In the genomic region with DNA sequence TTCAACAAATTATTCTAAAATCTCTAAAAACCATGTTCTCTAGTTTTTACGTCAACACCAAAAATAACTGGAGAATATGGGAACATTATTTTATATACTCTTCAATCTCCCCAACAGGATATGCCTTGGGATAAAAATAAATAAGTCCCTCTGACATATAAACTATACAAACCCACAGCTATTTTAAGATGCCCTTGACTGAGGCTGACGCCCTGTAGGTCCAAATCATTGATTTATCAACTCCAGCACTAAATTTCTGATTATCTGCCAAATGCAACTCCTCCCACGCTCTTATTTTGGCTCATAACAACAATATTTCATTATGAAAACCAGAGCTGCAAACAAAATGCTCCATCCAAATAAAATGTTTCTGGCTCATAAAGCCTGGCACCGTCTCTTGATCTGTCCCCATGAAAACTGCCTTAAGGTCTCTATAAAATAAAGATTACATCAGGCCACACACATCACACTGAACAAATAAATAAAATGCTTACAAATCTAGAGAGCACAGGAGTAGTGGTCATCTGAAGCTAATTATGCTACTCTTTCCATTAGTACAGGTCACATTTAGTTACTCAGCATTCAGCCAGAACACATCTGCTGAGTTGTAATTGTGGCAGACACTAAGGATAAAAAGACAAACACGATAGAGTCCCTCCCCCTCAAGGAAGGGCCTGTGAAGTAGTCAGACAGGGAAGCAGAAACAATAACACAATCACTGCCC, we compare ENCODE assay signal across 1 cellular context.
TF ChIP-seq lines count a peak whose summit lies in the region.

No MANE protein-coding gene starts in this region.

TF ChIP-seq in HEK293, 187 proteins besides CTCF, POLR2A, EP300 and RAD21 (continued from another document):
- TF ChIP-seq, protein P1, sequence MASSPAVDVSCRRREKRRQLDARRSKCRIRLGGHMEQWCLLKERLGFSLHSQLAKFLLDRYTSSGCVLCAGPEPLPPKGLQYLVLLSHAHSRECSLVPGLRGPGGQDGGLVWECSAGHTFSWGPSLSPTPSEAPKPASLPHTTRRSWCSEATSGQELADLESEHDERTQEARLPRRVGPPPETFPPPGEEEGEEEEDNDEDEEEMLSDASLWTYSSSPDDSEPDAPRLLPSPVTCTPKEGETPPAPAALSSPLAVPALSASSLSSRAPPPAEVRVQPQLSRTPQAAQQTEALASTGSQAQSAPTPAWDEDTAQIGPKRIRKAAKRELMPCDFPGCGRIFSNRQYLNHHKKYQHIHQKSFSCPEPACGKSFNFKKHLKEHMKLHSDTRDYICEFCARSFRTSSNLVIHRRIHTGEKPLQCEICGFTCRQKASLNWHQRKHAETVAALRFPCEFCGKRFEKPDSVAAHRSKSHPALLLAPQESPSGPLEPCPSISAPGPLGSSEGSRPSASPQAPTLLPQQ (tag by site-specific recombination; IDR thresholded peaks at IDR 0.05): peak; percentile 47; the same call in 1 of the 2 replicates
- TF ChIP-seq ZNF19 (tag by site-specific recombination; IDR thresholded peaks at IDR 0.05; ENCODE audit: low read depth) (no peak), ZNF664 (tag by site-specific recombination; IDR thresholded peaks at IDR 0.05) (no peak), ZNF202 (tag by site-specific recombination; IDR thresholded peaks at IDR 0.05; ENCODE audit: borderline replicate concordance) (no peak), SCRT2 (tag by site-specific recombination; IDR thresholded peaks at IDR 0.05) (no peak), SP3 (tag by site-specific recombination; IDR thresholded peaks at IDR 0.05) (0 out of 2 replicates have a peak, but pooled peaks have one; percentile 10), ZNF292 (tag by site-specific recombination; IDR thresholded peaks at IDR 0.05; ENCODE audit: borderline replicate concordance, low read depth) (no peak), ZNF530 (tag by site-specific recombination; IDR thresholded peaks at IDR 0.05; ENCODE audit: low read depth) (no peak), ZBTB17 (tag by site-specific recombination; IDR thresholded peaks at IDR 0.05) (peak; percentile 82), EGR2 (tag by site-specific recombination; IDR thresholded peaks at IDR 0.05; ENCODE audit: low read depth) (no peak), ZFP69B (tag by site-specific recombination; IDR thresholded peaks at IDR 0.05) (no peak), ZNF843 (tag by site-specific recombination; IDR thresholded peaks at IDR 0.05) (peak; percentile 89)
- TF ChIP-seq, protein P2, sequence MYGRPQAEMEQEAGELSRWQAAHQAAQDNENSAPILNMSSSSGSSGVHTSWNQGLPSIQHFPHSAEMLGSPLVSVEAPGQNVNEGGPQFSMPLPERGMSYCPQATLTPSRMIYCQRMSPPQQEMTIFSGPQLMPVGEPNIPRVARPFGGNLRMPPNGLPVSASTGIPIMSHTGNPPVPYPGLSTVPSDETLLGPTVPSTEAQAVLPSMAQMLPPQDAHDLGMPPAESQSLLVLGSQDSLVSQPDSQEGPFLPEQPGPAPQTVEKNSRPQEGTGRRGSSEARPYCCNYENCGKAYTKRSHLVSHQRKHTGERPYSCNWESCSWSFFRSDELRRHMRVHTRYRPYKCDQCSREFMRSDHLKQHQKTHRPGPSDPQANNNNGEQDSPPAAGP (tag by site-specific recombination; IDR thresholded peaks at IDR 0.05): no peak
- TF ChIP-seq, protein P3, sequence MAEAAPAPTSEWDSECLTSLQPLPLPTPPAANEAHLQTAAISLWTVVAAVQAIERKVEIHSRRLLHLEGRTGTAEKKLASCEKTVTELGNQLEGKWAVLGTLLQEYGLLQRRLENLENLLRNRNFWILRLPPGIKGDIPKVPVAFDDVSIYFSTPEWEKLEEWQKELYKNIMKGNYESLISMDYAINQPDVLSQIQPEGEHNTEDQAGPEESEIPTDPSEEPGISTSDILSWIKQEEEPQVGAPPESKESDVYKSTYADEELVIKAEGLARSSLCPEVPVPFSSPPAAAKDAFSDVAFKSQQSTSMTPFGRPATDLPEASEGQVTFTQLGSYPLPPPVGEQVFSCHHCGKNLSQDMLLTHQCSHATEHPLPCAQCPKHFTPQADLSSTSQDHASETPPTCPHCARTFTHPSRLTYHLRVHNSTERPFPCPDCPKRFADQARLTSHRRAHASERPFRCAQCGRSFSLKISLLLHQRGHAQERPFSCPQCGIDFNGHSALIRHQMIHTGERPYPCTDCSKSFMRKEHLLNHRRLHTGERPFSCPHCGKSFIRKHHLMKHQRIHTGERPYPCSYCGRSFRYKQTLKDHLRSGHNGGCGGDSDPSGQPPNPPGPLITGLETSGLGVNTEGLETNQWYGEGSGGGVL (tag by site-specific recombination; IDR thresholded peaks at IDR 0.05): peak; percentile 43; the same call in 1 of the 2 replicates
- TF ChIP-seq, protein P4, sequence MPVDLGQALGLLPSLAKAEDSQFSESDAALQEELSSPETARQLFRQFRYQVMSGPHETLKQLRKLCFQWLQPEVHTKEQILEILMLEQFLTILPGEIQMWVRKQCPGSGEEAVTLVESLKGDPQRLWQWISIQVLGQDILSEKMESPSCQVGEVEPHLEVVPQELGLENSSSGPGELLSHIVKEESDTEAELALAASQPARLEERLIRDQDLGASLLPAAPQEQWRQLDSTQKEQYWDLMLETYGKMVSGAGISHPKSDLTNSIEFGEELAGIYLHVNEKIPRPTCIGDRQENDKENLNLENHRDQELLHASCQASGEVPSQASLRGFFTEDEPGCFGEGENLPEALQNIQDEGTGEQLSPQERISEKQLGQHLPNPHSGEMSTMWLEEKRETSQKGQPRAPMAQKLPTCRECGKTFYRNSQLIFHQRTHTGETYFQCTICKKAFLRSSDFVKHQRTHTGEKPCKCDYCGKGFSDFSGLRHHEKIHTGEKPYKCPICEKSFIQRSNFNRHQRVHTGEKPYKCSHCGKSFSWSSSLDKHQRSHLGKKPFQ (tag by site-specific recombination; IDR thresholded peaks at IDR 0.05): 0 out of 2 replicates have a peak, but pooled peaks have one; percentile 12
- TF ChIP-seq, protein P5, sequence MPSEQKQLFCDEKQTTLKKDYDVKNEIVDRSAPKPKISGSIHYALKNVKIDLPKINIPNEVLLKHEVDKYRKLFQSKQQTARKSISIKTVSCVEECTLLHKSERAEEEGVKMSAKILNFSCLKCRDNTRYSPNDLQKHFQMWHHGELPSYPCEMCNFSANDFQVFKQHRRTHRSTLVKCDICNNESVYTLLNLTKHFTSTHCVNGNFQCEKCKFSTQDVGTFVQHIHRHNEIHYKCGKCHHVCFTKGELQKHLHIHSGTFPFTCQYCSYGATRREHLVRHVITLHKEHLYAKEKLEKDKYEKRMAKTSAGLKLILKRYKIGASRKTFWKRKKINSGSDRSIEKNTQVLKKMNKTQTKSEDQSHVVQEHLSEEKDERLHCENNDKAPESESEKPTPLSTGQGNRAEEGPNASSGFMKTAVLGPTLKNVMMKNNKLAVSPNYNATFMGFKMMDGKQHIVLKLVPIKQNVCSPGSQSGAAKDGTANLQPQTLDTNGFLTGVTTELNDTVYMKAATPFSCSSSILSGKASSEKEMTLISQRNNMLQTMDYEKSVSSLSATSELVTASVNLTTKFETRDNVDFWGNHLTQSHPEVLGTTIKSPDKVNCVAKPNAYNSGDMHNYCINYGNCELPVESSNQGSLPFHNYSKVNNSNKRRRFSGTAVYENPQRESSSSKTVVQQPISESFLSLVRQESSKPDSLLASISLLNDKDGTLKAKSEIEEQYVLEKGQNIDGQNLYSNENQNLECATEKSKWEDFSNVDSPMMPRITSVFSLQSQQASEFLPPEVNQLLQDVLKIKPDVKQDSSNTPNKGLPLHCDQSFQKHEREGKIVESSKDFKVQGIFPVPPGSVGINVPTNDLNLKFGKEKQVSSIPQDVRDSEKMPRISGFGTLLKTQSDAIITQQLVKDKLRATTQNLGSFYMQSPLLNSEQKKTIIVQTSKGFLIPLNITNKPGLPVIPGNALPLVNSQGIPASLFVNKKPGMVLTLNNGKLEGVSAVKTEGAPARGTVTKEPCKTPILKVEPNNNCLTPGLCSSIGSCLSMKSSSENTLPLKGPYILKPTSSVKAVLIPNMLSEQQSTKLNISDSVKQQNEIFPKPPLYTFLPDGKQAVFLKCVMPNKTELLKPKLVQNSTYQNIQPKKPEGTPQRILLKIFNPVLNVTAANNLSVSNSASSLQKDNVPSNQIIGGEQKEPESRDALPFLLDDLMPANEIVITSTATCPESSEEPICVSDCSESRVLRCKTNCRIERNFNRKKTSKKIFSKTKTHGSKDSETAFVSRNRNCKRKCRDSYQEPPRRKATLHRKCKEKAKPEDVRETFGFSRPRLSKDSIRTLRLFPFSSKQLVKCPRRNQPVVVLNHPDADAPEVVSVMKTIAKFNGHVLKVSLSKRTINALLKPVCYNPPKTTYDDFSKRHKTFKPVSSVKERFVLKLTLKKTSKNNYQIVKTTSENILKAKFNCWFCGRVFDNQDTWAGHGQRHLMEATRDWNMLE (tag by site-specific recombination; conservative IDR thresholded peaks at IDR 0.05; ENCODE audit: low read depth): no peak
TF ChIP-seq in HEK293: peak in this region for 39.
